ENCODE assay signal across 25 cellular contexts in genomic region chr15:74587924-74588323, GRCh38. TPM values are rescaled to one million over a fixed set of nuclear protein-coding genes. Genes with fewer than 3 reads are reported as not detected.
DNase-seq lines count a peak whose midpoint lies in the region; ATAC-seq and TF ChIP-seq lines count a peak whose summit lies in the region.
"Had no signal": no experiment of that assay in that cellular context is flagged by ENCODE, and none has a peak within 500 bp of the region (broad histone marks: within the 10 kb centered on the region; RNA-seq: fewer than 3 reads in every experiment).

No MANE protein-coding gene starts in this region.

- POLR2A ChIA-PET in WTC11 (lab: Charles Lee), result interaction anchor here (0.7 kb wide), 1 partner anchor 27 kb away, joined by 3 read pairs; the partner anchor contains the start of gene CLK3

- no peak overlapping the region for H3K9ac ChIP-seq in H9 (ENCODE audit: extremely low read depth, insufficient read length, low read length)
- H3K9ac ChIP-seq: KMS-11 had no signal

- no peaks in the 10 kb centered on the region for H3K79me1 ChIP-seq in H9 (ENCODE audit: insufficient read depth, low read depth, low read length, poor library complexity, severe bottlenecking)

- no peaks in the 10 kb centered on the region for H3K23me2 ChIP-seq in H9 (ENCODE audit: insufficient read length, low read depth, low read length, poor library complexity, severe bottlenecking)

- no peaks in the 10 kb centered on the region for H3K27me3 Mint-ChIP-seq in H9 (ENCODE audit: low read depth)
- H3K27me3 Mint-ChIP-seq in WTC11 (ENCODE audit: low read depth), result no peaks in the 10 kb centered on the region

- H3T11ph ChIP-seq in H9 (ENCODE audit: low read length), result no peak overlapping the region

- H3K79me2 ChIP-seq in H9 (ENCODE audit: insufficient read depth, low read length), result 0 out of 2 replicates have a peak, but pooled peaks cover 1% of the 10 kb centered on the region

- CTCF ChIA-PET in WTC11 (lab: Charles Lee), result interaction anchor here (0.9 to 2.3 kb wide), 7 partner anchors 10 to 203 kb away, joined by 3 to 8 read pairs (median 3); no protein-coding TSS in a partner anchor

- no peak overlapping the region for H2BK20ac ChIP-seq in H9 (ENCODE audit: low read depth, low read length, poor library complexity, severe bottlenecking)

- no peak overlapping the region for H2BK12ac ChIP-seq in H9 (ENCODE audit: insufficient read length, low read depth, low read length)

- H2BK15ac ChIP-seq in H9 (ENCODE audit: low read depth, low read length), result no peak overlapping the region

- no peak overlapping the region for H2BK5ac ChIP-seq in H9 (ENCODE audit: insufficient read length, low read length)

- no peak overlapping the region for H3K23ac ChIP-seq in H9 (ENCODE audit: insufficient read length, low read depth, low read length)

- no CpG with 5 or more reads among the region's 3 CpGs for WGBS in H9 (ENCODE audit: extremely low coverage, insufficient read length, low lambda C conversion rate)

- H3K18ac ChIP-seq in H9 (ENCODE audit: insufficient read length, low read depth, low read length), result no peak overlapping the region

- no peak overlapping the region for H2AFZ ChIP-seq in H9 (ENCODE audit: low read length)

- no peaks in the 10 kb centered on the region for H3K9me3 Mint-ChIP-seq in H9
- H3K9me3 Mint-ChIP-seq in WTC11, result no peaks in the 10 kb centered on the region
- H3K9me3 Mint-ChIP-seq in stimulated activated effector memory CD8-positive, alpha-beta T cell treated with anti-CD3 and anti-CD28 coated beads, Interleukin-12 subunit alpha, Interleukin-12 subunit beta, amount 100 ng/mL, for 72 hours, result no peaks in the 10 kb centered on the region
- H3K9me3 Mint-ChIP-seq: activated T-cell treated with anti-CD3 and anti-CD28 coated beads, Interleukin-2, amount 50 U/mL, for 72 hours had no signal

- H3K4me1 Mint-ChIP-seq in H9, result peaks cover 18 to 25% of the 10 kb centered on the region in 2 experiments
- peaks cover 28% of the 10 kb centered on the region for H3K4me1 Mint-ChIP-seq in WTC11
- peaks cover 18% of the 10 kb centered on the region for H3K4me1 Mint-ChIP-seq in stimulated activated effector memory CD8-positive, alpha-beta T cell treated with anti-CD3 and anti-CD28 coated beads, Interleukin-12 subunit alpha, Interleukin-12 subunit beta, amount 100 ng/mL, for 72 hours

- peak overlapping the region; percentile 27 to 90 (median 77); a peak in 3 of 7 replicates for H3K27ac Mint-ChIP-seq in H9
- peak overlapping the region; percentile 89 for H3K27ac Mint-ChIP-seq in WTC11
- H3K27ac Mint-ChIP-seq in stimulated activated effector memory CD8-positive, alpha-beta T cell treated with anti-CD3 and anti-CD28 coated beads, Interleukin-12 subunit alpha, Interleukin-12 subunit beta, amount 100 ng/mL, for 72 hours, result peak overlapping the region; percentile 71
- H3K27ac Mint-ChIP-seq: activated T-cell treated with anti-CD3 and anti-CD28 coated beads, Interleukin-2, amount 50 U/mL, for 72 hours had no signal

- no peak overlapping the region for H3K4me2 ChIP-seq in H9 (ENCODE audit: insufficient read depth, insufficient read length, low read length)
- H3K4me2 ChIP-seq: KMS-11 had no signal

- TF ChIP-seq CTCF in H9 (conservative IDR thresholded peaks at IDR 0.05), result no peak
- TF ChIP-seq CTCF in WTC11 (IDR thresholded peaks at IDR 0.05), result no peak

- no peaks in the 10 kb centered on the region for H4K20me1 ChIP-seq in H9 (ENCODE audit: control insufficient read depth, insufficient read depth, insufficient read length)

- H4K8ac ChIP-seq in H9 (replicated peaks; ENCODE audit: insufficient read length, low read depth, low read length), result no peak overlapping the region

- H3K36me3 Mint-ChIP-seq in H9 (ENCODE audit: insufficient read depth in 1 of 3, low read depth in 3 of 3) (peaks cover 54 to 88% (median 57%) of the 10 kb centered on the region in 3 experiments), WTC11 (peaks cover 64% of the 10 kb centered on the region)
- H3K36me3 Mint-ChIP-seq in stimulated activated effector memory CD8-positive, alpha-beta T cell treated with anti-CD3 and anti-CD28 coated beads, Interleukin-12 subunit alpha, Interleukin-12 subunit beta, amount 100 ng/mL, for 72 hours, result peaks cover 100% of the 10 kb centered on the region

- DNase-seq in H9 (no peak), WTC11 (ENCODE audit: low spot score) (no peak), left kidney (ENCODE audit: low read depth, low spot score) (peak; percentile 64), middle frontal gyrus (ENCODE audit: extremely low spot score, low spot score) (no peak), DMS53 treated with DMSO at 0.1 percent for 48 hours (lab: John Stamatoyannopoulos, UW; ENCODE audit: unreplicated experiment) (no peak)
- DNase-seq in stimulated activated effector memory CD8-positive, alpha-beta T cell treated with anti-CD3 and anti-CD28 coated beads, Interleukin-12 subunit alpha, Interleukin-12 subunit beta, amount 100 ng/mL, for 72 hours (ENCODE audit: low spot score in 2 of 2), result no peak
- no peak for DNase-seq in activated CD4-positive, alpha-beta T cell treated with anti-CD3 and anti-CD28 coated beads, Interleukin-2, amount 50 U/mL, for 48 hours
- DNase-seq: activated CD4-positive, alpha-beta T cell treated with anti-CD3 and anti-CD28 coated beads, Interleukin-2, amount 50 U/mL, for 1 hour; activated CD4-positive, CD25-positive, alpha-beta regulatory T cell; activated naive CD4-positive, alpha-beta T cell treated with Interleukin-2 at 50 U/mL for 16 hours; activated T-cell treated with anti-CD3 and anti-CD28 coated beads, Interleukin-2, amount 50 U/mL, for 72 hours; brain microvascular endothelial cell; DND-41; hippocampal formation; MM.1S; NCI-H1105 treated with DMSO at 0.1 percent for 48 hours; NCI-H187 treated with DMSO at 0.1 percent for 48 hours; NCI-H510A; stimulated activated CD4-positive, alpha-beta T cell treated with anti-CD3 and anti-CD28 coated beads, Interleukin-12 subunit alpha, Interleukin-12 subunit beta, amount 100 ng/mL, for 4 hours; stimulated activated CD4-positive, alpha-beta T cell treated with anti-CD3 and anti-CD28 coated beads, Interleukin-2, amount 100 ng/mL, for 48 hours; T-helper 1 cell; thyroid gland had no signal

- H3K27me3 ChIP-seq in H9 (ENCODE audit: insufficient read depth, low read length), result no peaks in the 10 kb centered on the region
- H3K27me3 ChIP-seq: brain microvascular endothelial cell, gastrocnemius medialis, right lobe of liver, thyroid gland had no signal

- 0 out of 2 replicates have a peak, but pooled peaks cover 2% of the 10 kb centered on the region for H3K4me1 ChIP-seq in H9 (ENCODE audit: insufficient read depth, low read length)
- H3K4me1 ChIP-seq: right lobe of liver had no signal

- H2AK5ac ChIP-seq in H9 (ENCODE audit: insufficient read length, low read length), result no peak overlapping the region

- no peak overlapping the region for H3K27ac ChIP-seq in H9 (ENCODE audit: insufficient read length, low read depth, low read length)
- H3K27ac ChIP-seq: brain microvascular endothelial cell, gastrocnemius medialis, KMS-11, right lobe of liver, thyroid gland had no signal

- H3K56ac ChIP-seq in H9 (ENCODE audit: insufficient read length, low read depth, low read length), result no peak overlapping the region

- H3K4me3 Mint-ChIP-seq in H9 (no peak overlapping the region), WTC11 (no peak overlapping the region)
- H3K4me3 Mint-ChIP-seq in stimulated activated effector memory CD8-positive, alpha-beta T cell treated with anti-CD3 and anti-CD28 coated beads, Interleukin-12 subunit alpha, Interleukin-12 subunit beta, amount 100 ng/mL, for 72 hours, result no peak overlapping the region
- H3K4me3 Mint-ChIP-seq: activated T-cell treated with anti-CD3 and anti-CD28 coated beads, Interleukin-2, amount 50 U/mL, for 72 hours had no signal

- ATAC-seq in WTC11, result no peak
- ATAC-seq in stimulated activated effector memory CD8-positive, alpha-beta T cell treated with anti-CD3 and anti-CD28 coated beads, Interleukin-12 subunit alpha, Interleukin-12 subunit beta, amount 100 ng/mL, for 72 hours, result no peak
- ATAC-seq: activated T-cell treated with anti-CD3 and anti-CD28 coated beads, Interleukin-2, amount 50 U/mL, for 72 hours had no signal

- no peak overlapping the region for H4K91ac ChIP-seq in H9 (ENCODE audit: insufficient read length, low read depth, low read length)

- no peak overlapping the region for H3K4ac ChIP-seq in H9 (ENCODE audit: low read depth, low read length)

- no peak overlapping the region for H2BK120ac ChIP-seq in H9 (ENCODE audit: low read depth, low read length, poor library complexity, severe bottlenecking)

- no peaks in the 10 kb centered on the region for H3K9me3 ChIP-seq in H9 (ENCODE audit: control insufficient read depth, low read depth, low read length)
- H3K9me3 ChIP-seq: gastrocnemius medialis, right lobe of liver, thyroid gland had no signal

- H3K14ac ChIP-seq in H9 (ENCODE audit: insufficient read depth, low read length), result no peak overlapping the region

- no peak overlapping the region for H4K5ac ChIP-seq in H9 (ENCODE audit: insufficient read length, low read depth, low read length)

TF ChIP-seq in WTC11, 78 proteins besides CTCF, POLR2A, EP300 and RAD21 (continues in another document):
- TF ChIP-seq PRDM15 (CRISPR knock-in tag; IDR thresholded peaks at IDR 0.05), result no peak

RNA-seq across cellular contexts. Expression of gene CLK3, which starts 27.7 kb away (rescaled TPM):
- total RNA-seq in H9 (2021), result 40.8 and 41.0 TPM in 2 replicates
- total RNA-seq in WTC11 (2021), result 45.2 to 48.1 TPM (median 46.3 TPM) in 3 replicates

RNA-seq across cellular contexts. Expression of gene ARID3B, which starts 46.9 kb away (rescaled TPM):
- total RNA-seq in H9 (2021) (101 and 110 TPM in 2 replicates), WTC11 (2021) (122 to 133 TPM (median 124 TPM) in 3 replicates)
